15 cellular contexts compared by ENCODE assay signal in the genomic region with DNA sequence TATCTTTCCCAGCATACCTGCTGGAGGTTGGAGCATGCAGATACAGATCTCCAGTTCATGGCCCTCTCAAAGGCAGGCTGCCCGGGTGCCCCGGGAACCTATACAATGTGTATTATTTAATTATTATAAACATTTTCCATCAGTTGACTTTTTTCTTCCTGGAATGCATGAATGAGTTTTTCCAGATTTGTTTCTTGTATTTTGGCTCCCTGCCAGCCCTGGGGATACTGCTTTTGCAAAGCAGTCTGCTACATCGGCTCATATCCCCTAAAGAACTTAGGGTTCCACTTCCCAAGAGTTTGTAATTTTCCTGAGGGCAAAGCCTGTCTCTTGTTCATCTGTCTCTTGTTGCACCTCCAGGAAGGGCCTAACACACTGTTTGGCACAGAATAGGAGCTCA.
"Had no signal": no experiment of that assay in that cellular context is flagged by ENCODE, and none has a peak within 500 bp of the region (broad histone marks: within the 10 kb centered on the region; RNA-seq: fewer than 3 reads in every experiment).

No MANE protein-coding gene starts in this region.

- H3K36me3 ChIP-seq: gastroesophageal sphincter, thoracic aorta had no signal

- DNase-seq: activated CD4-positive, alpha-beta memory T cell treated with anti-CD3 and anti-CD28 coated beads for 36 hours; activated CD4-positive, alpha-beta T cell treated with anti-CD3 and anti-CD28 coated beads for 1 hour; activated naive CD4-positive, alpha-beta T cell; cortex of kidney; effector memory CD4-positive, alpha-beta T cell; kidney; left ventricle myocardium superior; mesenchymal stem cell; stimulated activated CD4-positive, alpha-beta T cell treated with anti-CD3 and anti-CD28 coated beads, Interleukin-4, amount 100 ng/mL, for 4 hours; stimulated activated naive CD8-positive, alpha-beta T cell treated with anti-CD3 and anti-CD28 coated beads, Interleukin-15, amount 100 ng/mL, for 72 hours; T-helper 9 cell had no signal

- FAIRE-seq: astrocyte, kidney had no signal

- H3K27ac ChIP-seq: gastroesophageal sphincter, skin epidermis, thoracic aorta had no signal

- H3K4me3 ChIP-seq: gastroesophageal sphincter, skin epidermis, thoracic aorta had no signal

- H3K9me3 ChIP-seq: gastroesophageal sphincter, thoracic aorta had no signal

- ATAC-seq: gastroesophageal sphincter; left ventricle myocardium superior; stimulated activated naive CD8-positive, alpha-beta T cell treated with anti-CD3 and anti-CD28 coated beads, Interleukin-15, amount 100 ng/mL, for 72 hours had no signal
